In the genomic region with DNA sequence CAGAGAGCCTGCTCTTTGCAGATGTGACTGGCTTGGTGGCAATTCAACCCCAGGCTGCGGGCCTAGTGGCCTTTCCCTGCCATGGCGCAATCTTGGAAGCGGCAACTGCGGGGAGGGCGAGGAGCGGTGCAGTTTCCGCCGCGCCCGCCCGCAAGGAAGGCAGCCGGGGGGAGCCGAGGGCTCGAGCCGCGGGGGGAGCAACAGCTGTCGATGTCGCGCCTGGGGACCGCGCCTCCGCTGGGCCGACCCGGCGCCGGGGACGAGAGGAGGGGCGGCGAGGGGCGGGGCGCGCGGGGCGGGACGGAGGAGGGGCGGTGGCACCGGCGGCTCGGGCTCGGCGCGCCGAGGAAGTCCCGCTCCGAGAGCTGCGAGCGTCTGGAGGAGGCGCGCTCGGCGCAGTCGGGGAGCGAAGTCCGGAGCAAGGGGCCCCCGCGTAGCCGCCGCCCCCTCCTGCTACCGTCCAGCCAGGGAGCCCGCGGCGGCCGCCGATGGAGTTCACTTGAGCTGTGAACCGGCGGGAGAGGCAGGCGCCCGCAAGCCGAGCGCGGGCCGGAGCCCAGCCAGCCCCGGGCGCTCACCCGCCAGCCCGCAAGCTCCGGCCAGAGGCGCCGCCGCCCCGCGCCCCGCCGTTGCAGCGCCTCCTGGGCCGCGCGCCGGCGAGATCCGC, we compare ENCODE assay signal across 1 cellular context.
A peak's percentile ranks its signal among the peaks of the same experiment; 100 is the strongest.
TF ChIP-seq lines count a peak whose summit lies in the region.

No MANE protein-coding gene starts in this region.

TF ChIP-seq in HepG2, 621 proteins besides CTCF, POLR2A, EP300 and RAD21 (continued from another document):
- no peak for TF ChIP-seq FOXA1 (IDR thresholded peaks at IDR 0.05)
- TF ChIP-seq FOXA1 (CRISPR knock-in tag; IDR thresholded peaks at IDR 0.05) = no peak
- peak; percentile 35; the same call in 1 of the 2 replicates for TF ChIP-seq GABPB1 (CRISPR knock-in tag; IDR thresholded peaks at IDR 0.05)
- TF ChIP-seq, protein P1, sequence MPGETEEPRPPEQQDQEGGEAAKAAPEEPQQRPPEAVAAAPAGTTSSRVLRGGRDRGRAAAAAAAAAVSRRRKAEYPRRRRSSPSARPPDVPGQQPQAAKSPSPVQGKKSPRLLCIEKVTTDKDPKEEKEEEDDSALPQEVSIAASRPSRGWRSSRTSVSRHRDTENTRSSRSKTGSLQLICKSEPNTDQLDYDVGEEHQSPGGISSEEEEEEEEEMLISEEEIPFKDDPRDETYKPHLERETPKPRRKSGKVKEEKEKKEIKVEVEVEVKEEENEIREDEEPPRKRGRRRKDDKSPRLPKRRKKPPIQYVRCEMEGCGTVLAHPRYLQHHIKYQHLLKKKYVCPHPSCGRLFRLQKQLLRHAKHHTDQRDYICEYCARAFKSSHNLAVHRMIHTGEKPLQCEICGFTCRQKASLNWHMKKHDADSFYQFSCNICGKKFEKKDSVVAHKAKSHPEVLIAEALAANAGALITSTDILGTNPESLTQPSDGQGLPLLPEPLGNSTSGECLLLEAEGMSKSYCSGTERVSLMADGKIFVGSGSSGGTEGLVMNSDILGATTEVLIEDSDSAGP (CRISPR knock-in tag; IDR thresholded peaks at IDR 0.05; ENCODE audit: borderline replicate concordance) = no peak
- TF ChIP-seq ATF7-NPFF (CRISPR knock-in tag; IDR thresholded peaks at IDR 0.05; ENCODE audit: low read depth) = peak; percentile 20; the same call in 1 of the 2 replicates
- TF ChIP-seq ZNF777 (CRISPR knock-in tag; IDR thresholded peaks at IDR 0.05) = peak; percentile 66; the same call in 1 of the 2 replicates
